1 cellular context compared by ENCODE assay signal in genomic region chr3:183635431-183636220, GRCh38.
TF ChIP-seq lines count a peak whose summit lies in the region.

Gene KLHL24, plus strand, starts transcription at chr3:183635623. Its CDS starts 14,734 bp downstream, at chr3:183650357.

TF ChIP-seq in HepG2, 621 proteins besides CTCF, POLR2A, EP300 and RAD21 (continued from another document and continues in another):
- TF ChIP-seq E2F5 (CRISPR knock-in tag; conservative IDR thresholded peaks at IDR 0.05) (no peak), SRSF1 (optimal IDR thresholded peaks at IDR 0.05; ENCODE audit: low read depth, low read length) (peak; percentile 49), ZNF317 (CRISPR knock-in tag; IDR thresholded peaks at IDR 0.05) (no peak; the same call in 1 of the 2 replicates), ZBTB10 (CRISPR knock-in tag; IDR thresholded peaks at IDR 0.05; ENCODE audit: borderline replicate concordance) (no peak), ZNF205 (CRISPR knock-in tag; IDR thresholded peaks at IDR 0.05) (no peak; the same call in 1 of the 2 replicates), CBX2 (IDR thresholded peaks at IDR 0.05; ENCODE audit: low read depth, low read length) (no peak), CBX2 (CRISPR knock-in tag; IDR thresholded peaks at IDR 0.05; ENCODE audit: low read depth) (no peak), PBX3 (CRISPR knock-in tag; IDR thresholded peaks at IDR 0.05; ENCODE audit: borderline replicate concordance) (no peak), ZNF713 (CRISPR knock-in tag; IDR thresholded peaks at IDR 0.05) (no peak), BCL6 (CRISPR knock-in tag; IDR thresholded peaks at IDR 0.05) (0 out of 2 replicates have a peak, but pooled peaks have one; percentile 4), CENPX (CRISPR knock-in tag; IDR thresholded peaks at IDR 0.05) (no peak), ZNF232 (CRISPR knock-in tag; IDR thresholded peaks at IDR 0.05; ENCODE audit: borderline replicate concordance) (no peak), ZNF772 (CRISPR knock-in tag; IDR thresholded peaks at IDR 0.05) (0 out of 2 replicates have a peak, but pooled peaks have one; percentile 48), ZBTB26 (CRISPR knock-in tag; IDR thresholded peaks at IDR 0.05; ENCODE audit: borderline replicate concordance) (0 out of 2 replicates have a peak, but pooled peaks have one; percentile 33), ZNF251 (CRISPR knock-in tag; IDR thresholded peaks at IDR 0.05) (no peak), FOXO4 (CRISPR knock-in tag; conservative IDR thresholded peaks at IDR 0.05) (no peak), NPAS2 (CRISPR knock-in tag; IDR thresholded peaks at IDR 0.05; ENCODE audit: borderline replicate concordance) (no peak), TERF1 (CRISPR knock-in tag; IDR thresholded peaks at IDR 0.05) (no peak), PRDM15 (CRISPR knock-in tag; IDR thresholded peaks at IDR 0.05) (no peak), ARNT (IDR thresholded peaks at IDR 0.05) (no peak), ZNF24 (IDR thresholded peaks at IDR 0.05) (no peak), ZNF30 (CRISPR knock-in tag; IDR thresholded peaks at IDR 0.05) (no peak), IKZF5 (CRISPR knock-in tag; IDR thresholded peaks at IDR 0.05) (peak; percentile 26; the same call in 1 of the 2 replicates), CEBPG (CRISPR knock-in tag; IDR thresholded peaks at IDR 0.05) (no peak), USF2 (IDR thresholded peaks at IDR 0.05; ENCODE audit: low read depth, low read length) (peak; percentile 41; the same call in 1 of the 2 replicates), USF2 (CRISPR knock-in tag; IDR thresholded peaks at IDR 0.05; ENCODE audit: borderline replicate concordance) (peak; percentile 63; the same call in 1 of the 2 replicates), SRY (CRISPR knock-in tag; IDR thresholded peaks at IDR 0.05) (no peak), ZNF280D (CRISPR knock-in tag; IDR thresholded peaks at IDR 0.05) (peak; percentile 55; the same call in 1 of the 2 replicates), TARDBP (CRISPR knock-in tag; IDR thresholded peaks at IDR 0.05) (no peak), GRHL1 (CRISPR knock-in tag; conservative IDR thresholded peaks at IDR 0.05) (no peak), ZBTB1 (CRISPR knock-in tag; IDR thresholded peaks at IDR 0.05; ENCODE audit: borderline replicate concordance) (no peak), ZNF543 (CRISPR knock-in tag; IDR thresholded peaks at IDR 0.05) (no peak), ZNF562 (CRISPR knock-in tag; IDR thresholded peaks at IDR 0.05; ENCODE audit: borderline replicate concordance) (no peak), ZNF674 (CRISPR knock-in tag; IDR thresholded peaks at IDR 0.05; ENCODE audit: low read depth) (no peak), ZFYVE20 (CRISPR knock-in tag; IDR thresholded peaks at IDR 0.05; ENCODE audit: borderline replicate concordance, low read depth) (no peak)
